In genomic region chr2:219218279-219219112, GRCh38 we compare ENCODE assay signal across 8 cellular contexts. TPM values are rescaled to one million over a fixed set of nuclear protein-coding genes. Genes with fewer than 3 reads are reported as not detected.
DNase-seq lines count a peak whose midpoint lies in the region; ATAC-seq lines count a peak whose summit lies in the region.

Gene ABCB6, minus strand, starts transcription at chr2:219218958. Its CDS starts 285 bp downstream, at chr2:219218673.

- H3K27me3 Mint-ChIP-seq in activated CD4-positive, alpha-beta T cell treated with anti-CD3 and anti-CD28 coated beads, Interleukin-2, amount 10 ng/mL, durations not matched to agents 24 days and 14 days = no peaks in the 10 kb centered on the region

- peak within 1 kb of the TSS; percentile 81 for H3K27ac Mint-ChIP-seq in activated CD4-positive, alpha-beta T cell treated with anti-CD3 and anti-CD28 coated beads, Interleukin-2, amount 10 ng/mL, durations not matched to agents 24 days and 14 days

- peaks cover 58% of the 10 kb centered on the region for H3K36me3 Mint-ChIP-seq in activated CD4-positive, alpha-beta T cell treated with anti-CD3 and anti-CD28 coated beads, Interleukin-2, amount 10 ng/mL, durations not matched to agents 24 days and 14 days (ENCODE audit: low read depth)

- H3K4me1 Mint-ChIP-seq in activated CD4-positive, alpha-beta T cell treated with anti-CD3 and anti-CD28 coated beads, Interleukin-2, amount 10 ng/mL, durations not matched to agents 24 days and 14 days = peaks cover 26% of the 10 kb centered on the region

- peak within 1 kb of the TSS; percentile 91 for H3K4me3 Mint-ChIP-seq in activated CD4-positive, alpha-beta T cell treated with anti-CD3 and anti-CD28 coated beads, Interleukin-2, amount 10 ng/mL, durations not matched to agents 24 days and 14 days

- ATAC-seq in GM18511 (IDR thresholded peaks at IDR 0.05; ENCODE audit: unreplicated experiment) (peak; percentile 78), HG02973 (IDR thresholded peaks at IDR 0.05; ENCODE audit: unreplicated experiment) (peak; percentile 66)

- DNase-seq in NCI-H2196 (lab: John Stamatoyannopoulos, UW; ENCODE audit: unreplicated experiment) (peak; percentile 95), kidney tubule cell (ENCODE audit: low spot score) (peak; percentile 84), GDM1 (lab: John Stamatoyannopoulos, UW) (no peak)
- DNase-seq in activated CD4-positive, alpha-beta T cell treated with anti-CD3 and anti-CD28 coated beads, Interleukin-2, amount 10 ng/mL, durations not matched to agents 24 days and 14 days = peak; percentile 96
- peak; percentile 57 to 83 for DNase-seq in stimulated activated CD4-positive, alpha-beta T cell treated with anti-CD3 and anti-CD28 coated beads, Interleukin-1b, Interleukin-23, amount 100 ng/mL, for 1 hour (ENCODE audit: low read depth in 2 of 2)

- H3K9me3 Mint-ChIP-seq in activated CD4-positive, alpha-beta T cell treated with anti-CD3 and anti-CD28 coated beads, Interleukin-2, amount 10 ng/mL, durations not matched to agents 24 days and 14 days = no peaks in the 10 kb centered on the region

- peak within 1 kb of the TSS; percentile 87 for H3K27ac ChIP-seq in cingulate gyrus (ENCODE audit: low read depth, low read length)

- intact Hi-C loops in activated CD4-positive, alpha-beta T cell treated with anti-CD3 and anti-CD28 coated beads, Interleukin-2, amount 10 ng/mL, durations not matched to agents 24 days and 14 days (cut with micrococcal nuclease) = loop anchor here (1.0 to 2.0 kb wide), 7 partner anchors 11 to 76 kb away; partner anchors contain the start of genes ANKZF1, ATG9A, DNAJB2 and GLB1L

RNA-seq across cellular contexts. Expression of gene ABCB6, which starts in this region (rescaled TPM):
- 28.8 TPM in 2 replicates for total RNA-seq in activated CD4-positive, alpha-beta T cell treated with anti-CD3 and anti-CD28 coated beads, Interleukin-2, amount 10 ng/mL, durations not matched to agents 24 days and 14 days
